In the genomic region with DNA sequence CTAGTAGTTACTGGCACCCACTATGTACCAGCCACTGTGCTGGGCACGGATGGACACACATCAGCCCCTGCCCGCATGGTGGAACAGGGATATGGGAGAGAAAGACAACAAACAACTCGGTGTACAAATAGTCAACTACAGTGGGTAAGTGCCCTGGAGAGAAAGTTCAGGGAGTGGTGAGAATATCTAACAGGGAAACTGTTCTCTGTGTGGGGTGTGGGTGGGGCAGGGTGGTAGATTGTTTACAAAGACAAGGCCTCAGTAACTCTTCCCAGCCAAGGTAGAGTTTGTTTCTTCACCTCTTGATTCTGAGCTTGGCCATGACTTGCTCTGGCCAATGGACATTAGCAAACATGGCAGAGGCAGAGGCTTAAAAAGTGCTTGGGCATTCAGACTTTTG, we compare ENCODE assay signal across 20 cellular contexts.
"Had no signal": no experiment of that assay in that cellular context is flagged by ENCODE, and none has a peak within 500 bp of the region (broad histone marks: within the 10 kb centered on the region; RNA-seq: fewer than 3 reads in every experiment).

No MANE protein-coding gene starts in this region.

- H3K4me3 ChIP-seq: esophagus muscularis mucosa, gastrocnemius medialis, heart right ventricle, lower lobe of right lung, prostate gland, upper lobe of left lung, uterus had no signal

- H3K79me2 ChIP-seq: parathyroid adenoma had no signal

- H3K4me3 Mint-ChIP-seq: natural killer cell treated with Interleukin-12 subunit alpha and Interleukin-12 subunit beta and Interleukin-15 and Interleukin-18, amount 100 ng/mL, for 72 hours; stimulated activated naive B cell treated with anti-CD40 and anti-IgM and Interleukin-4, amounts not matched to agents 10 μg/mL and 1 μg/mL and 100 μg/mL, for 72 hours had no signal

- ATAC-seq: gastrocnemius medialis; heart right ventricle; lower lobe of right lung; natural killer cell treated with Interleukin-12 subunit alpha and Interleukin-12 subunit beta and Interleukin-15 and Interleukin-18, amount 100 ng/mL, for 72 hours; sciatic nerve; stimulated activated naive B cell treated with anti-CD40 and anti-IgM and Interleukin-4, amounts not matched to agents 10 μg/mL and 1 μg/mL and 100 μg/mL, for 72 hours had no signal

- H3K27ac Mint-ChIP-seq: natural killer cell treated with Interleukin-12 subunit alpha and Interleukin-12 subunit beta and Interleukin-15 and Interleukin-18, amount 100 ng/mL, for 72 hours; stimulated activated naive B cell treated with anti-CD40 and anti-IgM and Interleukin-4, amounts not matched to agents 10 μg/mL and 1 μg/mL and 100 μg/mL, for 72 hours had no signal

- H3K9ac ChIP-seq: parathyroid adenoma had no signal

- DNase-seq: central memory CD4-positive, alpha-beta T cell; effector memory CD4-positive, alpha-beta T cell; gastrocnemius medialis; heart right ventricle; hypothalamus; kidney glomerular epithelial cell; lower lobe of right lung; mesenchymal stem cell; occipital lobe; stimulated activated CD4-positive, alpha-beta T cell treated with anti-CD3 and anti-CD28 coated beads, Interleukin-2, amount 100 ng/mL, for 24 hours; stimulated activated CD4-positive, alpha-beta T cell treated with anti-CD3 and anti-CD28 coated beads, Interleukin-4, amount 100 ng/mL, for 4 hours; stimulated activated naive B cell treated with anti-CD40 and anti-IgM and Interleukin-4, amounts not matched to agents 10 μg/mL and 1 μg/mL and 100 μg/mL, for 72 hours; upper lobe of left lung; uterus had no signal

- H3K9me3 ChIP-seq: gastrocnemius medialis, lower lobe of right lung, prostate gland, upper lobe of left lung, uterus had no signal

- H3K36me3 Mint-ChIP-seq: natural killer cell treated with Interleukin-12 subunit alpha and Interleukin-12 subunit beta and Interleukin-15 and Interleukin-18, amount 100 ng/mL, for 72 hours had no signal

- H3K36me3 ChIP-seq: esophagus muscularis mucosa, gastrocnemius medialis, heart right ventricle, lower lobe of right lung, prostate gland, upper lobe of left lung, uterus had no signal

- H3K9me3 Mint-ChIP-seq: natural killer cell treated with Interleukin-12 subunit alpha and Interleukin-12 subunit beta and Interleukin-15 and Interleukin-18, amount 100 ng/mL, for 72 hours; stimulated activated naive B cell treated with anti-CD40 and anti-IgM and Interleukin-4, amounts not matched to agents 10 μg/mL and 1 μg/mL and 100 μg/mL, for 72 hours had no signal

- H3K27ac ChIP-seq: epithelial cell of prostate, esophagus muscularis mucosa, gastrocnemius medialis, heart right ventricle, lower lobe of right lung, parathyroid adenoma, prostate gland, upper lobe of left lung, uterus had no signal

- H2AFZ ChIP-seq: parathyroid adenoma had no signal

- H3K27me3 ChIP-seq: upper lobe of left lung, uterus had no signal

- H3K4me1 ChIP-seq: esophagus muscularis mucosa, gastrocnemius medialis, heart right ventricle, lower lobe of right lung, parathyroid adenoma, prostate gland, upper lobe of left lung, uterus had no signal
